In the genomic region with DNA sequence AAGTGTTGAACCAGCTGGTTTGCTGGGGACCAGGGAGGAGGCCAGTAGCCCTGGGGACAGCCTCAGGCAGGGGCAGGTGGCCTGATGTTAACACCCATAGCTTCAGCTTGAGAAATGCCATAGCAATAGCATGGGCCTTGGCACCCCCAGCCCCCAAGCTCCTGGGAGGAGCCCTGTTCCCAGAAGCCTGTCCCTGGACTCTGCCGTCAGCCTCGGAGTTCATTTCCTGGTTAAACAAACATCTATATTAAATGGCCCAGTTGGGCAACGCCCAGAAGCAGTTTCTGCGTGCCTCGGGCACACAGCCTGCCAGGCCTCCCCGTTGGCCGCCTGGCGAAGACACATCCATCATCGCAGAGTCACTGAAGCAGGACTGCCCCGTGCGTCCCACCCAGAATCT, we compare ENCODE assay signal across 10 cellular contexts. TPM values are rescaled to one million over a fixed set of nuclear protein-coding genes. Genes with fewer than 3 reads are reported as not detected.
DNase-seq lines count a peak whose midpoint lies in the region; ATAC-seq, FAIRE-seq and TF ChIP-seq lines count a peak whose summit lies in the region.
"Had no signal": no experiment of that assay in that cellular context is flagged by ENCODE, and none has a peak within 500 bp of the region (broad histone marks: within the 10 kb centered on the region; RNA-seq: fewer than 3 reads in every experiment).

No MANE protein-coding gene starts in this region.

- H3K9ac ChIP-seq in kidney (ENCODE audit: low read length in 2 of 2) = no peak overlapping the region

- H3K9me3 ChIP-seq in body of pancreas (no peaks in the 10 kb centered on the region), kidney (ENCODE audit: control insufficient read depth in 1 of 2, low read length in 2 of 2) (no peaks in the 10 kb centered on the region), stomach (no peaks in the 10 kb centered on the region)

- no peak for TF ChIP-seq POLR2A in body of pancreas (IDR thresholded peaks at IDR 0.05)
- TF ChIP-seq POLR2A in stomach (IDR thresholded peaks at IDR 0.05) = no peak

- FAIRE-seq in kidney (lab: Jason Lieb, UNC) = no peak
- no peak for FAIRE-seq in frontal cortex (lab: Jason Lieb, UNC)

- no peak for TF ChIP-seq CTCF in body of pancreas (IDR thresholded peaks at IDR 0.05)
- TF ChIP-seq CTCF in kidney (IDR thresholded peaks at IDR 0.05; ENCODE audit: borderline replicate concordance, extremely low read depth, insufficient read depth) = no peak
- TF ChIP-seq CTCF in stomach (IDR thresholded peaks at IDR 0.05) = no peak

- no peaks in the 10 kb centered on the region for H3K36me3 ChIP-seq in body of pancreas (replicated peaks in 1 of 2; ENCODE audit: insufficient read depth in 1 of 2, low read depth in 2 of 2)
- peaks cover 3 to 4% of the 10 kb centered on the region in 2 donors for H3K36me3 ChIP-seq in kidney (ENCODE audit: control insufficient read depth in 1 of 2, insufficient read depth in 2 of 2, low read length in 2 of 2)
- H3K36me3 ChIP-seq in stomach = no peaks in the 10 kb centered on the region

- H3K27ac ChIP-seq in body of pancreas = peak overlapping the region in 2 of 4 donors; percentile 23 to 60
- peak overlapping the region; percentile 65 to 80 for H3K27ac ChIP-seq in kidney (ENCODE audit: low read depth in 2 of 2, low read length in 2 of 2)
- H3K27ac ChIP-seq in stomach = peak overlapping the region; percentile 27 to 78 (median 65)

- 29 to 44% methylated on average over 5 to 11 of the region's 11 CpGs for WGBS in body of pancreas, 2 donors
- 2 to 25% (median 23%) methylated on average over 1 to 11 of the region's 11 CpGs for WGBS in stomach, 5 donors

- H3K4me1 ChIP-seq in body of pancreas = no peaks in the 10 kb centered on the region
- H3K4me1 ChIP-seq in kidney (ENCODE audit: control insufficient read depth in 1 of 2, insufficient read depth in 1 of 2, low read depth in 1 of 2, low read length in 2 of 2) = peaks cover 9 to 10% of the 10 kb centered on the region in 2 donors
- peaks cover 13 to 38% (median 22%) of the 10 kb centered on the region in 4 donors for H3K4me1 ChIP-seq in stomach

- no peak for TF ChIP-seq RAD21 in Ishikawa (IDR thresholded peaks at IDR 0.05; ENCODE audit: low read depth)

- H3K27me3 ChIP-seq in body of pancreas (no peaks in the 10 kb centered on the region), stomach (no peaks in the 10 kb centered on the region)

- H3K4me3 ChIP-seq in body of pancreas (no peak overlapping the region), kidney (ENCODE audit: low read length in 2 of 2) (no peak overlapping the region), stomach (no peak overlapping the region)

- peak; percentile 82 for ATAC-seq in body of pancreas
- no peak for ATAC-seq in GM21526 (IDR thresholded peaks at IDR 0.05; ENCODE audit: low FRiP score, unreplicated experiment)

- TF ChIP-seq EP300 in Ishikawa (IDR thresholded peaks at IDR 0.05; ENCODE audit: borderline replicate concordance) = no peak
- peak; percentile 11 for TF ChIP-seq EP300 in stomach (IDR thresholded peaks at IDR 0.05)

- DNase-seq in body of pancreas (peak; percentile 26 to 61 (median 54)), kidney (peak; percentile 93), stomach (peak; percentile 81), frontal cortex (ENCODE audit: low spot score in 2 of 2) (no peak), EL (no peak), NCI-H2107 treated with DMSO at 0.1 percent for 48 hours (lab: John Stamatoyannopoulos, UW; ENCODE audit: unreplicated experiment) (no peak)
- DNase-seq: activated naive CD4-positive, alpha-beta T cell treated with anti-CD3 and anti-CD28 coated beads, Interleukin-2, amount 50 U/mL, for 16 hours; NCI-H2227 treated with DMSO at 0.1 percent for 48 hours had no signal

- intact Hi-C loops in body of pancreas (cut with DNase I) (no loop called here), kidney (cut with DNase I) (no loop called here), stomach (cut with DNase I; ENCODE audit: low total_unique reads) (no loop called here)

TF ChIP-seq in Ishikawa, 13 proteins besides CTCF, POLR2A, EP300 and RAD21:
- no peak for TF ChIP-seq EGR1 (IDR thresholded peaks at IDR 0.05)
- TF ChIP-seq, protein P1, sequence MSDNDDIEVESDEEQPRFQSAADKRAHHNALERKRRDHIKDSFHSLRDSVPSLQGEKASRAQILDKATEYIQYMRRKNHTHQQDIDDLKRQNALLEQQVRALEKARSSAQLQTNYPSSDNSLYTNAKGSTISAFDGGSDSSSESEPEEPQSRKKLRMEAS (IDR thresholded peaks at IDR 0.05) = peak; percentile 47; the same call in 1 of the 2 replicates
- TF ChIP-seq FOXM1 (IDR thresholded peaks at IDR 0.05; ENCODE audit: borderline replicate concordance, low read depth) = no peak

RNA-seq across cellular contexts. Expression of a gene that starts 58.2 kb away (rescaled TPM):
- 1 to 10 TPM; 4.9 to 7.8 TPM for total RNA-seq in body of pancreas
- total RNA-seq in kidney = 40.1 TPM
- polyA plus RNA-seq in kidney (ENCODE audit: insufficient read depth, low read depth, low replicate concordance) = 18.7 TPM
- total RNA-seq in stomach = 10 to 100 TPM in 3 of 5 donors, 1 to 10 TPM in 2; 1.2 to 34.1 (median 13.3) TPM
- polyA plus RNA-seq in stomach = 1 to 10 TPM; 2.7 to 9.5 (median 8.5) TPM
- total RNA-seq in frontal cortex = 2.9 TPM

Comparison
In these comparisons a context has a peak if more than half of its experiments do, and no peak if none do; other contexts are left out.
1. DNase-seq: peak in body of pancreas (4 of 4), kidney (single experiment) and stomach (single experiment); none in frontal cortex (0 of 2), EL (single experiment) and NCI-H2107 treated with DMSO at 0.1 percent for 48 hours (single experiment).